ENCODE assay signal across 1 cellular context in genomic region chr11:95228081-95228859, GRCh38.
TF ChIP-seq lines count a peak whose summit lies in the region.

No MANE protein-coding gene starts in this region.

TF ChIP-seq in WTC11, 78 proteins besides CTCF, POLR2A, EP300 and RAD21 (continued from another document):
- TF ChIP-seq ZNF532 (CRISPR knock-in tag; IDR thresholded peaks at IDR 0.05; ENCODE audit: borderline replicate concordance) (no peak), CREM (CRISPR knock-in tag; IDR thresholded peaks at IDR 0.05) (no peak), MXD4 (CRISPR knock-in tag; IDR thresholded peaks at IDR 0.05; ENCODE audit: borderline replicate concordance) (no peak), ZNF416 (CRISPR knock-in tag; IDR thresholded peaks at IDR 0.05) (no peak), ESRRA (CRISPR knock-in tag; IDR thresholded peaks at IDR 0.05; ENCODE audit: borderline replicate concordance) (no peak), ARID4B (CRISPR knock-in tag; IDR thresholded peaks at IDR 0.05; ENCODE audit: borderline replicate concordance) (no peak), ZNF317 (CRISPR knock-in tag; IDR thresholded peaks at IDR 0.05; ENCODE audit: borderline replicate concordance, low read depth) (no peak), USF2 (CRISPR knock-in tag; IDR thresholded peaks at IDR 0.05) (no peak), KAT7 (CRISPR knock-in tag; IDR thresholded peaks at IDR 0.05; ENCODE audit: borderline replicate concordance) (no peak), ZNF396 (CRISPR knock-in tag; IDR thresholded peaks at IDR 0.05; ENCODE audit: borderline replicate concordance) (no peak), RELA (CRISPR knock-in tag; IDR thresholded peaks at IDR 0.05; ENCODE audit: borderline replicate concordance) (no peak), SP1 (CRISPR knock-in tag; conservative IDR thresholded peaks at IDR 0.05) (no peak), NR1H2 (CRISPR knock-in tag; IDR thresholded peaks at IDR 0.05) (no peak), FOXJ3 (CRISPR knock-in tag; IDR thresholded peaks at IDR 0.05; ENCODE audit: borderline replicate concordance) (no peak), FOXK1 (CRISPR knock-in tag; IDR thresholded peaks at IDR 0.05) (no peak)
TF ChIP-seq in WTC11: peak in this region for 0.
